1 cellular context compared by ENCODE assay signal in genomic region chr1:209344146-209344545, GRCh38.
TF ChIP-seq lines count a peak whose summit lies in the region.

No MANE protein-coding gene starts in this region.

TF ChIP-seq in GM23338, 12 proteins besides CTCF, POLR2A, EP300 and RAD21 (continued from another document):
- TF ChIP-seq REST (IDR thresholded peaks at IDR 0.05; ENCODE audit: unreplicated experiment) (no peak), CREB1 (CRISPR knock-in tag; IDR thresholded peaks at IDR 0.05; ENCODE audit: low read depth) (no peak), NANOG (IDR thresholded peaks at IDR 0.05; ENCODE audit: borderline replicate concordance) (no peak), STAT1 (IDR thresholded peaks at IDR 0.05; ENCODE audit: unreplicated experiment) (no peak)
